9 cellular contexts compared by ENCODE assay signal in the genomic region with DNA sequence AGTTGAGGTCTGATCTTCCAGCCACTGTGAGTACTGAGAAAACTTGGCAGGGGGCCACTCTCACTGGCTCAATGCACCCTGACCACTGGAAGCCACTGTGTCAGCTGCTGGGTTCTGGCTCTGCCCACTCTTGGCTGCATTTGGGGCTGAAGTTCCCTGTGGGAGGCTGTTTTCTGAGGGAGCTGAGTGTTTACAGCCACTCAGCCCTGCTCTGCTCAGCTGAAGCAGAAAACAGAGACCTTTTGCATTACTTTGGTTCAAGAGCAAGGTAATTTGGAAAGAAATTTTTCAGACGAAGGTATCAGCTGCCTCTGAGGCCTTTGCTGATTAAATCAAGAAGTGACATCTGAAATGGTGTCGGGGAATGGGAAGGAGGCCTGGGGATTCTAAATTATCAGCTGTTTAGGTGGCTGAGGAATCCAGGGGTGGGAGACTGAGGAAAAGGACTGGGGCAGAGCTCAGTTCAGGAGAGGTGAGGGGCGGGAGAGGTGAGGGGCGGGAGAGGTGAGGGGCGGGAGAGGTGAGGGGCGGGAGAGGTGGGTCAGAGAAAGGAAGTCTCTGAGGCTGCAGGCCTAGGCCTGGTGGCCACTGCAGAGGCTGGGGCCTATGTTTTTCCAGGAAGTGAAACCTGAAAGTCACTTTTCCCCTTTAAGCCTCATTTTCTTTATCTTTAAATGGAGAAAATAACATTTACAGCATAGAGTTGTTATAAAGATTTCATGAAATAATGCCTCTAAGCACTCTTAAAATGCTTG. TPM values are rescaled to one million over a fixed set of nuclear protein-coding genes. Genes with fewer than 3 reads are reported as not detected.
DNase-seq lines count a peak whose midpoint lies in the region; ATAC-seq, FAIRE-seq and TF ChIP-seq lines count a peak whose summit lies in the region.
"Had no signal": no experiment of that assay in that cellular context is flagged by ENCODE, and none has a peak within 500 bp of the region (broad histone marks: within the 10 kb centered on the region; RNA-seq: fewer than 3 reads in every experiment).

A gene with protein sequence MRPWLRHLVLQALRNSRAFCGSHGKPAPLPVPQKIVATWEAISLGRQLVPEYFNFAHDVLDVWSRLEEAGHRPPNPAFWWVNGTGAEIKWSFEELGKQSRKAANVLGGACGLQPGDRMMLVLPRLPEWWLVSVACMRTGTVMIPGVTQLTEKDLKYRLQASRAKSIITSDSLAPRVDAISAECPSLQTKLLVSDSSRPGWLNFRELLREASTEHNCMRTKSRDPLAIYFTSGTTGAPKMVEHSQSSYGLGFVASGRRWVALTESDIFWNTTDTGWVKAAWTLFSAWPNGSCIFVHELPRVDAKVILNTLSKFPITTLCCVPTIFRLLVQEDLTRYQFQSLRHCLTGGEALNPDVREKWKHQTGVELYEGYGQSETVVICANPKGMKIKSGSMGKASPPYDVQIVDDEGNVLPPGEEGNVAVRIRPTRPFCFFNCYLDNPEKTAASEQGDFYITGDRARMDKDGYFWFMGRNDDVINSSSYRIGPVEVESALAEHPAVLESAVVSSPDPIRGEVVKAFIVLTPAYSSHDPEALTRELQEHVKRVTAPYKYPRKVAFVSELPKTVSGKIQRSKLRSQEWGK (plus strand): TSS at position 137 of the 755 bp plus-strand sequence. CDS start 1,951 bp downstream, outside the sequence.

- H3K27ac Mint-ChIP-seq in activated naive CD8-positive, alpha-beta T cell treated with anti-CD3 and anti-CD28 coated beads, Interleukin-2, amount 50 U/mL, for 24 hours, result no peak within 1 kb of the TSS

- peaks cover 4% of the 10 kb centered on the region; the same call in 1 of the 2 replicates for H3K4me1 ChIP-seq in HUES6 (ENCODE audit: control insufficient read depth, insufficient read depth, low read length)

- H3K9me3 Mint-ChIP-seq in activated naive CD8-positive, alpha-beta T cell treated with anti-CD3 and anti-CD28 coated beads, Interleukin-2, amount 50 U/mL, for 24 hours, result no peaks in the 10 kb centered on the region

- H3K4me3 ChIP-seq in HUES6 (ENCODE audit: low read depth, low read length), result no peak within 1 kb of the TSS
- H3K4me3 ChIP-seq in fibroblast of mammary gland (ENCODE audit: control insufficient read depth, low read depth, low read length), result no peak within 1 kb of the TSS

- H3K36me3 ChIP-seq in HUES6 (ENCODE audit: control insufficient read depth, insufficient read depth, low read length), result no peaks in the 10 kb centered on the region

- peaks cover 2% of the 10 kb centered on the region for H3K27me3 Mint-ChIP-seq in activated naive CD8-positive, alpha-beta T cell treated with anti-CD3 and anti-CD28 coated beads, Interleukin-2, amount 50 U/mL, for 24 hours

- TF ChIP-seq CTCF in fibroblast of mammary gland (conservative IDR thresholded peaks at IDR 0.05; ENCODE audit: control insufficient read depth, insufficient read depth, low read depth, low read length), result no peak

- H3K27me3 ChIP-seq in HUES6 (ENCODE audit: control insufficient read depth, insufficient read depth, low read length), result no peaks in the 10 kb centered on the region

- no peaks in the 10 kb centered on the region for H3K36me3 Mint-ChIP-seq in activated naive CD8-positive, alpha-beta T cell treated with anti-CD3 and anti-CD28 coated beads, Interleukin-2, amount 50 U/mL, for 24 hours (ENCODE audit: low read depth)

- FAIRE-seq in HTR-8/SVneo (lab: Jason Lieb, UNC), result no peak

- H3K27ac ChIP-seq in HUES6 (ENCODE audit: low read depth, low read length), result 0 out of 2 replicates have a peak within 1 kb of the TSS, but pooled peaks have one; percentile 6

- peak; percentile 38 for ATAC-seq in GM19035 (IDR thresholded peaks at IDR 0.05; ENCODE audit: unreplicated experiment)
- no peak for ATAC-seq in activated naive CD8-positive, alpha-beta T cell treated with anti-CD3 and anti-CD28 coated beads, Interleukin-2, amount 50 U/mL, for 24 hours

- no peak within 1 kb of the TSS for H3K4me3 Mint-ChIP-seq in activated naive CD8-positive, alpha-beta T cell treated with anti-CD3 and anti-CD28 coated beads, Interleukin-2, amount 50 U/mL, for 24 hours

- DNase-seq in fibroblast of mammary gland (ENCODE audit: low read depth), result peak; percentile 4
- DNase-seq in posterior vena cava (ENCODE audit: low spot score), result peak; percentile 80
- no peak for DNase-seq in activated CD4-positive, alpha-beta T cell treated with anti-CD3 and anti-CD28 coated beads for 1 hour
- DNase-seq in activated naive CD8-positive, alpha-beta T cell treated with anti-CD3 and anti-CD28 coated beads, Interleukin-2, amount 50 U/mL, for 24 hours, result no peak
- DNase-seq in effector CD8-positive, alpha-beta T cell (lab: John Stamatoyannopoulos, UW), result no peak
- DNase-seq in HTR-8/SVneo (ENCODE audit: insufficient read length, low spot score), result no peak
- DNase-seq: NCI-H526 had no signal

- intact Hi-C loops in posterior vena cava (cut with DNase I), result no loop called here

- H3K9me3 ChIP-seq in HUES6 (ENCODE audit: control insufficient read depth, insufficient read depth, low read depth, low read length), result 0 out of 2 replicates have a peak, but pooled peaks cover 3% of the 10 kb centered on the region

- H3K4me1 Mint-ChIP-seq in activated naive CD8-positive, alpha-beta T cell treated with anti-CD3 and anti-CD28 coated beads, Interleukin-2, amount 50 U/mL, for 24 hours, result no peaks in the 10 kb centered on the region

- no peak within 1 kb of the TSS for H3K9ac ChIP-seq in HUES6 (ENCODE audit: low read length)

RNA-seq across cellular contexts. Expression of the gene that starts here (rescaled TPM):
- 1 to 10 TPM; 1.5 to 3.0 TPM for total RNA-seq in posterior vena cava

Comparison
In these comparisons a context has a peak if more than half of its experiments do, and no peak if none do; other contexts are left out.
1. DNase-seq: peak in fibroblast of mammary gland (single experiment) and posterior vena cava (single experiment); none in activated CD4-positive, alpha-beta T cell treated with anti-CD3 and anti-CD28 coated beads for 1 hour (single experiment), activated naive CD8-positive, alpha-beta T cell treated with anti-CD3 and anti-CD28 coated beads, Interleukin-2, amount 50 U/mL, for 24 hours (single experiment), effector CD8-positive, alpha-beta T cell (single experiment) and HTR-8/SVneo (single experiment).